Comparison of ENCODE assay signal across 8 cellular contexts in the genomic region with DNA sequence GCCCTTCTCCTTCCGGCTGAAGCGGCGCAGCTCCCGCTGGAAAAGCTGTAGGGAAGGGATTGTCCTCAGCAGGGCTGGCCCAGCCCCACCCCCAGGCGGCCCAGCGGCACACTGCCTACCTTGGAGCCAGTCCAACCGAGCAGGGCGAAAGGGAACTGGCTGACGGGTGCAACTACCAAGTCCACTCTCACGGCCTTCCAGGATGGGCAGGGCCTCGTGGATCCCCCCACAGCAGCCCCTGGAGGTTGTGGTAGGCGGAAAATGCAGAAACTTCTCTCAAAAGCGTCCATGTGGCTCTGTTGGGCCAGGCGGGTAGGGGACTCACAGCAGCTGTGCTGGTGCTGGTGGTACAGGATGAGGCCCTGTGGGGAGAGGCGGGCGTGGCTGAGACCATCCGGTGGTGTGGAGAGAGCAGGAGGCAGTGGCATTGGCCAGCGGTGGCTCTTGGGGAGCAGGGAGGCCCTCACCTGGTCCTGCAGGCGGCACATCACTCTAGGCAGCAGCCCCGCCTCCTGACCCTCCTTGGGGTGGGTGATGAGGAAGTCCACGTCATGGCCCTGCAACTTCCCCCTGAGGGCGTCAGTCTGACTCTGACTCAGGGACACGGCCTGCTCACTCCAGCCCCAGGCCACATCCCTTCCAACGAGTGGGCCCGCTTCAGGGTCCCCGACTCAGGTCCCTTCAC. TPM values are rescaled to one million over a fixed set of nuclear protein-coding genes. Genes with fewer than 3 reads are reported as not detected.
DNase-seq lines count a peak whose midpoint lies in the region; ATAC-seq and TF ChIP-seq lines count a peak whose summit lies in the region.

No MANE protein-coding gene starts in this region.

- H3K27ac Mint-ChIP-seq in activated CD8-positive, alpha-beta T cell treated with anti-CD3 and anti-CD28 coated beads for 36 hours = peak overlapping the region; percentile 86

- H3K9me3 Mint-ChIP-seq in activated CD8-positive, alpha-beta T cell treated with anti-CD3 and anti-CD28 coated beads for 36 hours = no peaks in the 10 kb centered on the region

- no peak overlapping the region for H3K4me3 ChIP-seq in foreskin fibroblast (ENCODE audit: low read depth in 1 of 2, low read length in 2 of 2)

- POLR2A ChIA-PET in activated CD8-positive, alpha-beta T cell treated with anti-CD3 and anti-CD28 coated beads for 36 hours (lab: Charles Lee) = interaction anchor here (1.3 to 8.2 kb wide), 2 partner anchors 8 to 13 kb away, joined by 4 to 79 read pairs; a partner anchor contains a TSS

- ATAC-seq in GM18498 (IDR thresholded peaks at IDR 0.05; ENCODE audit: unreplicated experiment) (peak; percentile 72), HG03139 (IDR thresholded peaks at IDR 0.05; ENCODE audit: unreplicated experiment) (peak; percentile 54), GM19023 (IDR thresholded peaks at IDR 0.05; ENCODE audit: unreplicated experiment) (no peak)
- ATAC-seq in activated CD8-positive, alpha-beta T cell treated with anti-CD3 and anti-CD28 coated beads for 36 hours = peak; percentile 95

- CTCF ChIA-PET in activated CD8-positive, alpha-beta T cell treated with anti-CD3 and anti-CD28 coated beads for 36 hours (lab: Charles Lee) = no interaction called here

- DNase-seq in activated CD8-positive, alpha-beta T cell treated with anti-CD3 and anti-CD28 coated beads for 36 hours = peak; percentile 89
- peak; percentile 67 to 83 for DNase-seq in foreskin fibroblast
- peak; percentile 61 to 95 (median 74) for DNase-seq in posterior cingulate gyrus
- no peak for DNase-seq in GF-D8 (lab: John Stamatoyannopoulos, UW)
- no peak for DNase-seq in NCI-H526 treated with DMSO at 0.1 percent for 48 hours (lab: John Stamatoyannopoulos, UW)

- H3K4me1 Mint-ChIP-seq in activated CD8-positive, alpha-beta T cell treated with anti-CD3 and anti-CD28 coated beads for 36 hours (ENCODE audit: low read depth) = peaks cover 31% of the 10 kb centered on the region

- intact Hi-C loops in activated CD8-positive, alpha-beta T cell treated with anti-CD3 and anti-CD28 coated beads for 36 hours (cut with micrococcal nuclease) = no loop called here
- intact Hi-C loops in posterior cingulate gyrus (cut with DNase I) = no loop called here

- peak overlapping the region; percentile 53 for H3K4me3 Mint-ChIP-seq in activated CD8-positive, alpha-beta T cell treated with anti-CD3 and anti-CD28 coated beads for 36 hours

- peaks cover 36% of the 10 kb centered on the region for H3K36me3 Mint-ChIP-seq in activated CD8-positive, alpha-beta T cell treated with anti-CD3 and anti-CD28 coated beads for 36 hours (ENCODE audit: low read depth)

- no peaks in the 10 kb centered on the region for H3K27me3 Mint-ChIP-seq in activated CD8-positive, alpha-beta T cell treated with anti-CD3 and anti-CD28 coated beads for 36 hours

- TF ChIP-seq CTCF in activated CD8-positive, alpha-beta T cell treated with anti-CD3 and anti-CD28 coated beads for 36 hours (IDR thresholded peaks at IDR 0.05) = no peak
- TF ChIP-seq CTCF in foreskin fibroblast (IDR thresholded peaks at IDR 0.05; ENCODE audit: low read depth, low read length) = no peak

RNA-seq across cellular contexts. Expression of a gene that starts 8.4 kb away (rescaled TPM):
- total RNA-seq in activated CD8-positive, alpha-beta T cell treated with anti-CD3 and anti-CD28 coated beads for 36 hours = under 1 TPM in 1 of 2 experiments, not detected in 1; 0.49 TPM

RNA-seq across cellular contexts. Expression of a gene that starts 8.5 kb away (rescaled TPM):
- 10 to 100 TPM; 35.4 to 37.2 TPM for total RNA-seq in activated CD8-positive, alpha-beta T cell treated with anti-CD3 and anti-CD28 coated beads for 36 hours

RNA-seq across cellular contexts. Expression of a gene that starts 29.3 kb away (rescaled TPM):
- 100 to 1,000 TPM; 108 to 110 TPM for total RNA-seq in activated CD8-positive, alpha-beta T cell treated with anti-CD3 and anti-CD28 coated beads for 36 hours

RNA-seq across cellular contexts. Expression of a gene that starts 30.3 kb away (rescaled TPM):
- total RNA-seq in activated CD8-positive, alpha-beta T cell treated with anti-CD3 and anti-CD28 coated beads for 36 hours = 10 to 100 TPM; 29.1 to 30.4 TPM

RNA-seq across cellular contexts. Expression of a gene that starts 49.5 kb away (rescaled TPM):
- 100 to 1,000 TPM; 243 to 251 TPM for total RNA-seq in activated CD8-positive, alpha-beta T cell treated with anti-CD3 and anti-CD28 coated beads for 36 hours

Comparison
In these comparisons a context has a peak if more than half of its experiments do, and no peak if none do; other contexts are left out.
1. DNase-seq: peak in activated CD8-positive, alpha-beta T cell treated with anti-CD3 and anti-CD28 coated beads for 36 hours (single experiment), foreskin fibroblast (2 of 2) and posterior cingulate gyrus (10 of 10); none in GF-D8 (single experiment) and NCI-H526 treated with DMSO at 0.1 percent for 48 hours (single experiment).